16 cellular contexts compared by ENCODE assay signal in genomic region chr1:243765676-243766075, GRCh38.
DNase-seq lines count a peak whose midpoint lies in the region; ATAC-seq, FAIRE-seq and TF ChIP-seq lines count a peak whose summit lies in the region.
"Had no signal": no experiment of that assay in that cellular context is flagged by ENCODE, and none has a peak within 500 bp of the region (broad histone marks: within the 10 kb centered on the region; RNA-seq: fewer than 3 reads in every experiment).

No MANE protein-coding gene starts in this region.

- H3K27ac ChIP-seq in CD4-positive, alpha-beta T cell (ENCODE audit: low read depth, low read length): no peak overlapping the region
- H3K27ac ChIP-seq in testis (peak overlapping the region in 1 of 2 donors; percentile 22), RWPE1 (no peak overlapping the region), pancreas (no peak overlapping the region)
- H3K27ac ChIP-seq: BLaER1, GM23248 had no signal

- intact Hi-C loops in CD4-positive, alpha-beta T cell (cut with DNase I, micrococcal nuclease): no loop called here
- intact Hi-C loops in testis (cut with DNase I; ENCODE audit: low total_unique reads): no loop called here
- intact Hi-C loops in pancreas (cut with DNase I): no loop called here

- no peaks in the 10 kb centered on the region for H3K36me3 ChIP-seq in testis (ENCODE audit: low read depth, missing control alignments)
- H3K36me3 ChIP-seq in pancreas: no peaks in the 10 kb centered on the region
- H3K36me3 ChIP-seq: BLaER1, HAP-1 had no signal

- CTCF ChIA-PET in CD4-positive, alpha-beta T cell (lab: Charles Lee): interaction anchor here (1.5 kb wide), 1 partner anchor 13 kb away, joined by 3 read pairs; no protein-coding TSS in a partner anchor
- CTCF ChIA-PET in RWPE1 (lab: Yijun Ruan, JAX): no interaction called here

- peaks cover 58% of the 10 kb centered on the region for H3K4me1 Mint-ChIP-seq in CD4-positive, alpha-beta T cell (ENCODE audit: low read depth)
- H3K4me1 Mint-ChIP-seq: CD14-positive monocyte had no signal

- H3K27me3 Mint-ChIP-seq in CD4-positive, alpha-beta T cell: no peaks in the 10 kb centered on the region

- no peak for FAIRE-seq in pancreas (lab: Jason Lieb, UNC)
- FAIRE-seq: GM12891, GM19239 had no signal

- DNase-seq in CD4-positive, alpha-beta T cell: no peak
- peak; percentile 57 for DNase-seq in DMS 273 treated with DMSO at 0.1 percent for 48 hours (lab: John Stamatoyannopoulos, UW)
- DNase-seq in NCI-H69 (lab: John Stamatoyannopoulos, UW): peak; percentile 21
- DNase-seq in testis: peak; percentile 35
- DNase-seq in RWPE1 (ENCODE audit: low spot score): no peak
- no peak for DNase-seq in pancreas
- DNase-seq in effector CD8-positive, alpha-beta T cell (lab: John Stamatoyannopoulos, UW): no peak
- DNase-seq: 8988T; CD8-positive, alpha-beta T cell; DMS79 treated with DMSO at 0.1 percent for 48 hours; GM23248 had no signal

- 23 to 31% methylated on average over 2 of the region's 2 CpGs for WGBS in testis, 2 donors
- 43 to 49% methylated on average over 2 of the region's 2 CpGs for WGBS in pancreas, 2 donors

- TF ChIP-seq POLR2A in testis (IDR thresholded peaks at IDR 0.05): no peak

- POLR2A ChIA-PET in CD4-positive, alpha-beta T cell (lab: Charles Lee): no interaction called here
- POLR2A ChIA-PET in RWPE1 (lab: Yijun Ruan, JAX; ENCODE audit: low non-redundant PET): no interaction called here

- peaks cover 6% of the 10 kb centered on the region for H3K36me3 Mint-ChIP-seq in CD4-positive, alpha-beta T cell (ENCODE audit: low read depth)
- H3K36me3 Mint-ChIP-seq: CD14-positive monocyte had no signal

- TF ChIP-seq CTCF in CD4-positive, alpha-beta T cell (IDR thresholded peaks at IDR 0.05): no peak
- no peak for TF ChIP-seq CTCF in testis (IDR thresholded peaks at IDR 0.05)
- no peak for TF ChIP-seq CTCF in RWPE1 (conservative IDR thresholded peaks at IDR 0.05; ENCODE audit: low read depth)
- no peak for TF ChIP-seq CTCF in pancreas (IDR thresholded peaks at IDR 0.05)

- no peaks in the 10 kb centered on the region for H3K27me3 ChIP-seq in CD4-positive, alpha-beta T cell (ENCODE audit: control insufficient read depth, insufficient read depth, low read length)
- H3K27me3 ChIP-seq in testis (no peaks in the 10 kb centered on the region), pancreas (no peaks in the 10 kb centered on the region)
- H3K27me3 ChIP-seq: BLaER1 had no signal

- no peaks in the 10 kb centered on the region for H3K9me3 ChIP-seq in CD4-positive, alpha-beta T cell (ENCODE audit: control insufficient read depth, low read length)
- H3K9me3 ChIP-seq in testis (no peaks in the 10 kb centered on the region), pancreas (no peaks in the 10 kb centered on the region)
- H3K9me3 ChIP-seq: BLaER1, HAP-1 had no signal

- H3K4me3 Mint-ChIP-seq in CD4-positive, alpha-beta T cell: no peak overlapping the region
- H3K4me3 Mint-ChIP-seq: CD14-positive monocyte; CD8-positive, alpha-beta T cell had no signal

- H3K27ac Mint-ChIP-seq in CD4-positive, alpha-beta T cell: peak overlapping the region; percentile 35
- H3K27ac Mint-ChIP-seq: CD14-positive monocyte; CD8-positive, alpha-beta T cell had no signal

- no peaks in the 10 kb centered on the region for H3K9me3 Mint-ChIP-seq in CD4-positive, alpha-beta T cell
- H3K9me3 Mint-ChIP-seq: CD14-positive monocyte; CD8-positive, alpha-beta T cell had no signal

- H3K4me3 ChIP-seq in testis (no peak overlapping the region), pancreas (no peak overlapping the region)
- H3K4me3 ChIP-seq: BLaER1, GM23248, HAP-1 had no signal

- no peak for ATAC-seq in CD4-positive, alpha-beta T cell (ENCODE audit: poor library complexity)
- no peak for ATAC-seq in pancreas
- ATAC-seq: CD8-positive, alpha-beta T cell had no signal

- H3K4me1 ChIP-seq in testis: peaks cover 8% of the 10 kb centered on the region
- H3K4me1 ChIP-seq in pancreas: no peaks in the 10 kb centered on the region
- H3K4me1 ChIP-seq: BLaER1 had no signal

Comparison
In these comparisons a context has a peak if more than half of its experiments do, and no peak if none do; other contexts are left out.
1. DNase-seq: peak in DMS 273 treated with DMSO at 0.1 percent for 48 hours (single experiment), NCI-H69 (single experiment) and testis (single experiment); none in CD4-positive, alpha-beta T cell (0 of 10), RWPE1 (single experiment), pancreas (0 of 6) and effector CD8-positive, alpha-beta T cell (single experiment).